1 cellular context compared by ENCODE assay signal in genomic region chr10:12510566-12510965, GRCh38.
A peak's percentile ranks its signal among the peaks of the same experiment; 100 is the strongest.
TF ChIP-seq lines count a peak whose summit lies in the region.

No MANE protein-coding gene starts in this region.

TF ChIP-seq in WTC11, 78 proteins besides CTCF, POLR2A, EP300 and RAD21:
- TF ChIP-seq, protein P1, sequence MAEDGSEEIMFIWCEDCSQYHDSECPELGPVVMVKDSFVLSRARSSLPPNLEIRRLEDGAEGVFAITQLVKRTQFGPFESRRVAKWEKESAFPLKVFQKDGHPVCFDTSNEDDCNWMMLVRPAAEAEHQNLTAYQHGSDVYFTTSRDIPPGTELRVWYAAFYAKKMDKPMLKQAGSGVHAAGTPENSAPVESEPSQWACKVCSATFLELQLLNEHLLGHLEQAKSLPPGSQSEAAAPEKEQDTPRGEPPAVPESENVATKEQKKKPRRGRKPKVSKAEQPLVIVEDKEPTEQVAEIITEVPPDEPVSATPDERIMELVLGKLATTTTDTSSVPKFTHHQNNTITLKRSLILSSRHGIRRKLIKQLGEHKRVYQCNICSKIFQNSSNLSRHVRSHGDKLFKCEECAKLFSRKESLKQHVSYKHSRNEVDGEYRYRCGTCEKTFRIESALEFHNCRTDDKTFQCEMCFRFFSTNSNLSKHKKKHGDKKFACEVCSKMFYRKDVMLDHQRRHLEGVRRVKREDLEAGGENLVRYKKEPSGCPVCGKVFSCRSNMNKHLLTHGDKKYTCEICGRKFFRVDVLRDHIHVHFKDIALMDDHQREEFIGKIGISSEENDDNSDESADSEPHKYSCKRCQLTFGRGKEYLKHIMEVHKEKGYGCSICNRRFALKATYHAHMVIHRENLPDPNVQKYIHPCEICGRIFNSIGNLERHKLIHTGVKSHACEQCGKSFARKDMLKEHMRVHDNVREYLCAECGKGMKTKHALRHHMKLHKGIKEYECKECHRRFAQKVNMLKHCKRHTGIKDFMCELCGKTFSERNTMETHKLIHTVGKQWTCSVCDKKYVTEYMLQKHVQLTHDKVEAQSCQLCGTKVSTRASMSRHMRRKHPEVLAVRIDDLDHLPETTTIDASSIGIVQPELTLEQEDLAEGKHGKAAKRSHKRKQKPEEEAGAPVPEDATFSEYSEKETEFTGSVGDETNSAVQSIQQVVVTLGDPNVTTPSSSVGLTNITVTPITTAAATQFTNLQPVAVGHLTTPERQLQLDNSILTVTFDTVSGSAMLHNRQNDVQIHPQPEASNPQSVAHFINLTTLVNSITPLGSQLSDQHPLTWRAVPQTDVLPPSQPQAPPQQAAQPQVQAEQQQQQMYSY (CRISPR knock-in tag; IDR thresholded peaks at IDR 0.05) = peak; percentile 43; the same call in 1 of the 2 replicates
- TF ChIP-seq ZNF416 (CRISPR knock-in tag; IDR thresholded peaks at IDR 0.05) (no peak), AR (CRISPR knock-in tag; IDR thresholded peaks at IDR 0.05) (no peak)
